Comparison of ENCODE assay signal across 2 cellular contexts in genomic region chr3:36318584-36319200, GRCh38.
TF ChIP-seq lines count a peak whose summit lies in the region.

No MANE protein-coding gene starts in this region.

TF ChIP-seq in A549, 52 proteins besides CTCF, POLR2A, EP300 and RAD21 (continued from another document):
- TF ChIP-seq REST (IDR thresholded peaks at IDR 0.05) (no peak), SMC3 (IDR thresholded peaks at IDR 0.05) (no peak), FOXS1 (CRISPR knock-in tag; IDR thresholded peaks at IDR 0.05) (no peak), ATOH8 (CRISPR knock-in tag; IDR thresholded peaks at IDR 0.05; ENCODE audit: low read depth) (no peak), HOXB13 (CRISPR knock-in tag; IDR thresholded peaks at IDR 0.05; ENCODE audit: low read depth) (no peak), HEYL (CRISPR knock-in tag; IDR thresholded peaks at IDR 0.05) (no peak), HES2 (IDR thresholded peaks at IDR 0.05) (no peak), RFX5 (IDR thresholded peaks at IDR 0.05) (no peak), BCL3 (IDR thresholded peaks at IDR 0.05) (no peak), HOXB5 (CRISPR knock-in tag; IDR thresholded peaks at IDR 0.05) (no peak), EHF (CRISPR knock-in tag; IDR thresholded peaks at IDR 0.05) (no peak), CHD4 (IDR thresholded peaks at IDR 0.05; ENCODE audit: borderline replicate concordance) (no peak), BHLHE40 (IDR thresholded peaks at IDR 0.05; ENCODE audit: low read depth, low read length) (no peak), ZFP36 (IDR thresholded peaks at IDR 0.05; ENCODE audit: borderline replicate concordance, partially characterized antibody) (no peak), ESRRA (IDR thresholded peaks at IDR 0.05; ENCODE audit: borderline replicate concordance, low read length) (no peak)

TF ChIP-seq in WTC11, 78 proteins besides CTCF, POLR2A, EP300 and RAD21 (continued from another document):
- TF ChIP-seq ZNF532 (CRISPR knock-in tag; IDR thresholded peaks at IDR 0.05; ENCODE audit: borderline replicate concordance), result no peak
- TF ChIP-seq ARID4B (CRISPR knock-in tag; IDR thresholded peaks at IDR 0.05; ENCODE audit: borderline replicate concordance), result no peak
- TF ChIP-seq ZNF396 (CRISPR knock-in tag; IDR thresholded peaks at IDR 0.05; ENCODE audit: borderline replicate concordance), result no peak
- no peak for TF ChIP-seq IRF2 (CRISPR knock-in tag; IDR thresholded peaks at IDR 0.05; ENCODE audit: borderline replicate concordance, low read depth)
- no peak for TF ChIP-seq ZNF317 (CRISPR knock-in tag; IDR thresholded peaks at IDR 0.05; ENCODE audit: borderline replicate concordance, low read depth)
- TF ChIP-seq TCF7 (CRISPR knock-in tag; IDR thresholded peaks at IDR 0.05; ENCODE audit: low read depth), result no peak
- TF ChIP-seq OVOL2 (CRISPR knock-in tag; IDR thresholded peaks at IDR 0.05; ENCODE audit: borderline replicate concordance), result no peak
- TF ChIP-seq KAT7 (CRISPR knock-in tag; IDR thresholded peaks at IDR 0.05; ENCODE audit: borderline replicate concordance), result no peak
- TF ChIP-seq ZBTB21 (CRISPR knock-in tag; IDR thresholded peaks at IDR 0.05; ENCODE audit: borderline replicate concordance), result no peak
- TF ChIP-seq ZMAT4 (CRISPR knock-in tag; IDR thresholded peaks at IDR 0.05), result no peak
- TF ChIP-seq ZNF281 (CRISPR knock-in tag; IDR thresholded peaks at IDR 0.05), result no peak
- no peak for TF ChIP-seq ATF3 (CRISPR knock-in tag; conservative IDR thresholded peaks at IDR 0.05)
- no peak for TF ChIP-seq GTF2I (CRISPR knock-in tag; conservative IDR thresholded peaks at IDR 0.05)
- TF ChIP-seq JUN (CRISPR knock-in tag; IDR thresholded peaks at IDR 0.05), result no peak
- TF ChIP-seq AR (CRISPR knock-in tag; IDR thresholded peaks at IDR 0.05), result no peak
- no peak for TF ChIP-seq RELA (CRISPR knock-in tag; IDR thresholded peaks at IDR 0.05; ENCODE audit: borderline replicate concordance)
